Comparison of ENCODE assay signal across 8 cellular contexts in genomic region chr9:34379334-34380033, GRCh38. TPM values are rescaled to one million over a fixed set of nuclear protein-coding genes. Genes with fewer than 3 reads are reported as not detected.
DNase-seq lines count a peak whose midpoint lies in the region; ATAC-seq and TF ChIP-seq lines count a peak whose summit lies in the region.

No MANE protein-coding gene starts in this region.

- peaks cover 32% of the 10 kb centered on the region for H3K4me1 Mint-ChIP-seq in Calu3 (ENCODE audit: low read depth, unreplicated experiment)

- peaks cover 12% of the 10 kb centered on the region for H3K27me3 ChIP-seq in kidney epithelial cell (ENCODE audit: control insufficient read depth, insufficient read depth, low read length)

- H3K4me3 Mint-ChIP-seq in Calu3 (ENCODE audit: low read depth, unreplicated experiment): peak overlapping the region; percentile 56

- no TSS peak for BruUV-seq in Calu3 (replicated peaks; lab: Mats Ljungman, UMichigan)

- intact Hi-C loops in Calu3 (cut with micrococcal nuclease; ENCODE audit: unreplicated experiment): loop anchor here (2.0 kb wide), 1 partner anchor 47 kb away; no protein-coding TSS in a partner anchor

- TF ChIP-seq CTCF in Calu3 (IDR thresholded peaks at IDR 0.05; ENCODE audit: unreplicated experiment) (peak; percentile 89), kidney epithelial cell (IDR thresholded peaks at IDR 0.05; ENCODE audit: insufficient read depth, low read length, poor library complexity, severe bottlenecking) (peak; percentile 94)

- CTCF ChIA-PET in Calu3 (lab: Charles Lee): interaction anchor here (0.9 to 1.0 kb wide), 3 partner anchors 24 to 224 kb away, joined by 3 to 5 read pairs (median 4); no protein-coding TSS in a partner anchor

- H3K36me3 Mint-ChIP-seq in Calu3 (ENCODE audit: insufficient read depth, unreplicated experiment): peaks cover 25% of the 10 kb centered on the region

- DNase-seq in Calu3 (peak; percentile 85), NCI-H226 (peak; percentile 63), cerebellar cortex (ENCODE audit: low spot score) (peak; percentile 77), kidney epithelial cell (ENCODE audit: low read depth) (no peak)
- DNase-seq in activated CD4-positive, CD25-positive, alpha-beta regulatory T cell treated with anti-CD3 and anti-CD28 coated beads, Interleukin-2, amount 50 U/mL, for 16 hours (ENCODE audit: low read depth, low spot score): peak; percentile 83
- DNase-seq in stimulated activated CD4-positive, alpha-beta T cell treated with anti-CD3 and anti-CD28 coated beads, Interleukin-12 subunit alpha, Interleukin-12 subunit beta, amount 100 ng/mL, for 48 hours (ENCODE audit: low read depth in 2 of 3, low spot score in 1 of 3): peak; percentile 86 to 99 (median 87)

- peaks cover 44% of the 10 kb centered on the region for H3K27me3 Mint-ChIP-seq in Calu3 (ENCODE audit: unreplicated experiment)

- H3K4me3 ChIP-seq in kidney epithelial cell (ENCODE audit: low read depth, low read length): peak overlapping the region; percentile 29

- no peaks in the 10 kb centered on the region for H3K36me3 ChIP-seq in kidney epithelial cell (ENCODE audit: control insufficient read depth, insufficient read depth, low read length)

- H3K9me3 Mint-ChIP-seq in Calu3 (ENCODE audit: low read depth, unreplicated experiment): no peaks in the 10 kb centered on the region

- ATAC-seq in HG02642 (IDR thresholded peaks at IDR 0.05; ENCODE audit: poor library complexity, unreplicated experiment) (peak; percentile 27), HG03025 (IDR thresholded peaks at IDR 0.05; ENCODE audit: low FRiP score, unreplicated experiment) (no peak)

- H3K27ac Mint-ChIP-seq in Calu3 (ENCODE audit: unreplicated experiment): no peak overlapping the region

RNA-seq across cellular contexts. Expression of gene MYORG, which starts 2.8 kb away (rescaled TPM):
- total RNA-seq in Calu3 (2022) (11.5 and 12.5 TPM in 2 replicates), kidney epithelial cell (3.8 and 4.9 TPM in 2 replicates)

RNA-seq across cellular contexts. Expression of gene NUDT2, which starts 50.1 kb away (rescaled TPM):
- total RNA-seq in Calu3 (2022) (10.1 and 12.2 TPM in 2 replicates), kidney epithelial cell (18.1 and 30.0 TPM in 2 replicates)

RNA-seq across cellular contexts. Expression of gene KIF24, which starts 50.4 kb away (rescaled TPM):
- total RNA-seq in Calu3 (2022) (4.1 and 4.2 TPM in 2 replicates), kidney epithelial cell (1.0 and 1.2 TPM in 2 replicates)
